In genomic region chr14:105128059-105128458, GRCh38 we compare ENCODE assay signal across 18 cellular contexts.
"Had no signal": no experiment of that assay in that cellular context is flagged by ENCODE, and none has a peak within 500 bp of the region (broad histone marks: within the 10 kb centered on the region; RNA-seq: fewer than 3 reads in every experiment).

No MANE protein-coding gene starts in this region.

- H3K4me3 ChIP-seq: esophagus muscularis mucosa, gastrocnemius medialis, heart right ventricle, mucosa of descending colon, sigmoid colon, skin epidermis, suprapubic skin, tibial artery, uterus had no signal

- FAIRE-seq: islet of Langerhans had no signal

- H3K36me3 ChIP-seq: esophagus muscularis mucosa, gastrocnemius medialis, heart right ventricle, neutrophil, sigmoid colon, suprapubic skin, tibial artery, uterus had no signal

- H3K4me1 ChIP-seq: gastrocnemius medialis, heart right ventricle, sigmoid colon, suprapubic skin, tibial artery, uterus had no signal

- ATAC-seq: gastrocnemius medialis; heart right ventricle; mucosa of descending colon; naive thymus-derived CD8-positive, alpha-beta T cell had no signal

- H3K27ac ChIP-seq: epithelial cell of prostate, esophagus muscularis mucosa, gastrocnemius medialis, heart right ventricle, neutrophil, sigmoid colon, skin epidermis, suprapubic skin, tibial artery, uterus had no signal

- DNase-seq: effector memory CD4-positive, alpha-beta T cell; gastrocnemius medialis; heart right ventricle; hypothalamus; kidney glomerular epithelial cell; mucosa of descending colon; naive thymus-derived CD8-positive, alpha-beta T cell; sigmoid colon; stimulated activated CD4-positive, alpha-beta T cell treated with anti-CD3 and anti-CD28 coated beads, Interleukin-12 subunit alpha, Interleukin-12 subunit beta, amount 100 ng/mL, for 4 hours; stimulated activated naive CD4-positive, alpha-beta T cell treated with Interleukin-2 at 50 U/mL for 16 hours; tibial artery; uterus had no signal

- H3K27me3 ChIP-seq: sigmoid colon, uterus had no signal
